Comparison of ENCODE assay signal across 8 cellular contexts in the genomic region with DNA sequence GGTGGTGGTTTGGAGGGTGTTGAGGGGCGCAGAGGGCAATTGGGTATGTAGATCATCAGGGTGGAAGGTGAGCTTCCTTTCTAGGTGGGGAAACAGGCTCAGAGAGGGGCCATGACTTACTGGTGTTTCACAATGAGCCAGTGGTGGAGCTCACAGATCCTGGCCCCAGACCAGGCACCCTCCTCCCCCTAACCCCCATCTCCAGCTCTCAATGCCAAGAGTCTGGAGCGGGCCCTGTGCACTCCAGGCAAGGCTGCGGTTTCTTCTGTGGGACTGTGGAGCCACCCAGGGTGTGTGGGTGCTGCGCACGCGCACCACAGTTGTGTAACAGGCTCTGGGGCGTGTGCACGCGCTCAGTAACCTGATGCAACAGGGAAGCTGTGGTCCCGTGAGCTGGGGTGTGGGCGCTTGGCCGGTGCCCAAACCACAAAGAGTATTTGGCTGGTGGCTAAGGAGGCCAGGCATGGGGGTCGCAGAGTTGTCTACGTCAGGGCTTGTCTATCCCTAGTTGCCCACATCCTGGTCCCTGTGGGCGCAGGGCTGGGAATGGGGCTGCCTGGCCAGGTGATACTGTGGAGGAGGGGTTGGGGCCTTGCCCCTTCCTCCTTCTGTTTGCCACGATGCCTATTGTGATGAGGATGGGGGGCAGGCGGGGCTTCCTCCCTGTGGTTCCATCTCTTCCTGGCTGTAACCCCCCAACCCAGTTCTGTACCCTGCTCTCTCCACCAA. TPM values are rescaled to one million over a fixed set of nuclear protein-coding genes. Genes with fewer than 3 reads are reported as not detected.
A peak's percentile ranks its signal among the peaks of the same experiment; 100 is the strongest.
DNase-seq lines count a peak whose midpoint lies in the region; ATAC-seq lines count a peak whose summit lies in the region.

No MANE protein-coding gene starts in this region.

- no peak overlapping the region for H3K4ac ChIP-seq in trophoblast cell (ENCODE audit: low read depth, low read length)

- peak overlapping the region; percentile 91 for H3K27ac ChIP-seq in epithelial cell of prostate
- no peak overlapping the region for H3K27ac ChIP-seq in trophoblast cell (ENCODE audit: low read depth, low read length)

- no peak overlapping the region for H2AFZ ChIP-seq in trophoblast cell (ENCODE audit: insufficient read depth, low read length, poor library complexity)

- no peak overlapping the region for H4K91ac ChIP-seq in trophoblast cell (ENCODE audit: low read depth, low read length)

- H3K79me2 ChIP-seq in trophoblast cell (ENCODE audit: control insufficient read depth, insufficient read depth, low read length, poor library complexity): no peaks in the 10 kb centered on the region

- WGBS in trophoblast cell (ENCODE audit: extremely low coverage, insufficient coverage, insufficient read length): no CpG with 5 or more reads among the region's 17 CpGs

- no peaks in the 10 kb centered on the region for H3K9me3 ChIP-seq in trophoblast cell (ENCODE audit: insufficient read depth, low read depth, low read length)

- H2BK12ac ChIP-seq in trophoblast cell (ENCODE audit: low read length): no peak overlapping the region

- no peaks in the 10 kb centered on the region for H3K79me1 ChIP-seq in trophoblast cell (ENCODE audit: low read length)

- no peak overlapping the region for H3K9ac ChIP-seq in trophoblast cell (ENCODE audit: low read length)

- DNase-seq in NCI-H526 (lab: John Stamatoyannopoulos, UW): peak; percentile 56 to 88
- DNase-seq in activated CD8-positive, alpha-beta memory T cell treated with anti-CD3 and anti-CD28 coated beads for 1 hour (ENCODE audit: extremely low read depth in 1 of 2, low read depth in 1 of 2): peak; percentile 10 to 27
- DNase-seq in epithelial cell of prostate (ENCODE audit: low read depth, low spot score): peak; percentile 79
- peak; percentile 27 to 44 for DNase-seq in trophoblast cell
- DNase-seq in NCI-H524 (lab: John Stamatoyannopoulos, UW): no peak

- no peak overlapping the region for H3K4me3 ChIP-seq in trophoblast cell (ENCODE audit: low read depth, low read length)

- H2AK5ac ChIP-seq in trophoblast cell (ENCODE audit: low read length): no peak overlapping the region

- ATAC-seq in GM18498 (IDR thresholded peaks at IDR 0.05; ENCODE audit: unreplicated experiment) (peak; percentile 80), HG02970 (IDR thresholded peaks at IDR 0.05; ENCODE audit: low FRiP score, unreplicated experiment) (peak; percentile 43), GM19397 (IDR thresholded peaks at IDR 0.05; ENCODE audit: unreplicated experiment) (no peak)

- H2BK120ac ChIP-seq in trophoblast cell (ENCODE audit: insufficient read depth, low read length, poor library complexity): no peak overlapping the region

- no peaks in the 10 kb centered on the region for H3K4me1 ChIP-seq in trophoblast cell (ENCODE audit: control insufficient read depth in 1 of 2, insufficient read depth in 2 of 2, low read length in 2 of 2)

- no peaks in the 10 kb centered on the region for H3K36me3 ChIP-seq in trophoblast cell (ENCODE audit: control insufficient read depth in 1 of 2, insufficient read depth in 2 of 2, low read length in 2 of 2)

- H3K27me3 ChIP-seq in trophoblast cell (ENCODE audit: insufficient read depth, low read length): no peaks in the 10 kb centered on the region

- no peak overlapping the region for H3K18ac ChIP-seq in trophoblast cell (ENCODE audit: low read length)

- no peak overlapping the region for H3K4me2 ChIP-seq in trophoblast cell (ENCODE audit: low read length)

- H4K12ac ChIP-seq in trophoblast cell (ENCODE audit: low read depth, low read length): no peak overlapping the region

- H3K14ac ChIP-seq in trophoblast cell (ENCODE audit: low read length): no peak overlapping the region

- no peak overlapping the region for H3K23ac ChIP-seq in trophoblast cell (ENCODE audit: low read length)

- H2BK5ac ChIP-seq in trophoblast cell (ENCODE audit: low read depth, low read length, poor library complexity): no peak overlapping the region

- H4K8ac ChIP-seq in trophoblast cell (ENCODE audit: low read depth, low read length): no peak overlapping the region

RNA-seq across cellular contexts. Expression of a gene that starts 37.5 kb away (rescaled TPM):
- polyA plus RNA-seq in trophoblast cell (2013): 40.8 and 44.2 TPM in 2 replicates

RNA-seq across cellular contexts. Expression of a gene that starts 44.9 kb away (rescaled TPM):
- polyA plus RNA-seq in trophoblast cell (2013): 111 and 117 TPM in 2 replicates

Comparison
In these comparisons a context has a peak if more than half of its experiments do, and no peak if none do; other contexts are left out.
1. DNase-seq: peak in NCI-H526 (2 of 2), activated CD8-positive, alpha-beta memory T cell treated with anti-CD3 and anti-CD28 coated beads for 1 hour (2 of 2), epithelial cell of prostate (single experiment) and trophoblast cell (2 of 2); none in NCI-H524 (0 of 2).